Comparison of ENCODE assay signal across 2 cellular contexts in genomic region chr12:86173044-86173443, GRCh38.
TF ChIP-seq lines count a peak whose summit lies in the region.

No MANE protein-coding gene starts in this region.

TF ChIP-seq in IMR-90, 13 proteins besides CTCF, POLR2A, EP300 and RAD21 (continued from another document):
- TF ChIP-seq ELK1 (IDR thresholded peaks at IDR 0.05; ENCODE audit: borderline replicate concordance, low read depth, low read length) (no peak), MAFK (IDR thresholded peaks at IDR 0.05; ENCODE audit: low read depth, low read length) (peak; percentile 47; the same call in 1 of the 2 replicates), NFE2L2 (IDR thresholded peaks at IDR 0.05; ENCODE audit: low read depth, low read length) (no peak), RFX5 (IDR thresholded peaks at IDR 0.05; ENCODE audit: low read depth, low read length) (no peak), MAZ (IDR thresholded peaks at IDR 0.05; ENCODE audit: borderline replicate concordance, low read depth, low read length) (no peak), BHLHE40 (IDR thresholded peaks at IDR 0.05; ENCODE audit: low read depth, low read length) (no peak)

TF ChIP-seq in K562, 482 proteins besides CTCF, POLR2A, EP300 and RAD21 (continued from another document):
- TF ChIP-seq, protein P1, sequence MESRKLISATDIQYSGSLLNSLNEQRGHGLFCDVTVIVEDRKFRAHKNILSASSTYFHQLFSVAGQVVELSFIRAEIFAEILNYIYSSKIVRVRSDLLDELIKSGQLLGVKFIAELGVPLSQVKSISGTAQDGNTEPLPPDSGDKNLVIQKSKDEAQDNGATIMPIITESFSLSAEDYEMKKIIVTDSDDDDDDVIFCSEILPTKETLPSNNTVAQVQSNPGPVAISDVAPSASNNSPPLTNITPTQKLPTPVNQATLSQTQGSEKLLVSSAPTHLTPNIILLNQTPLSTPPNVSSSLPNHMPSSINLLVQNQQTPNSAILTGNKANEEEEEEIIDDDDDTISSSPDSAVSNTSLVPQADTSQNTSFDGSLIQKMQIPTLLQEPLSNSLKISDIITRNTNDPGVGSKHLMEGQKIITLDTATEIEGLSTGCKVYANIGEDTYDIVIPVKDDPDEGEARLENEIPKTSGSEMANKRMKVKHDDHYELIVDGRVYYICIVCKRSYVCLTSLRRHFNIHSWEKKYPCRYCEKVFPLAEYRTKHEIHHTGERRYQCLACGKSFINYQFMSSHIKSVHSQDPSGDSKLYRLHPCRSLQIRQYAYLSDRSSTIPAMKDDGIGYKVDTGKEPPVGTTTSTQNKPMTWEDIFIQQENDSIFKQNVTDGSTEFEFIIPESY (CRISPR knock-in tag; IDR thresholded peaks at IDR 0.05), result no peak
TF ChIP-seq in K562: peak in this region for 1.
